In the genomic region with DNA sequence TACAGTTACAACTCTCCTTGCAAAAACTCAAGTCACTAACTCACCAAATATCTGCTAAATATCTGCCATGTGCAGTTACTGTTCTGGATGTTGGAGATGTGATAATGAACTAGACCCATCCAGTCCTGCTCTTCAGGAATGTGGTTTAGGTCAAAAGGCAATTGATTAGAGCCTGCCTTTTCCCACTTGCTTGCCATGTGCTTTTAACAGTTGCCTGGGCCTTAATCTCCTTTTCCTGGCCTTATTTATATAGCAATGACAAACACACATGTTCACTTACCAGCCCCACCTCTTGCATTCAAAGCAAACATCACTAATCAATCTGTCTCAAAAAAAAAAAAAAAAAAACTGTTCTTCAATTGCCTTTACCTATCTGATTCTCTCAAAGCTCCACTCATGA, we compare ENCODE assay signal across 13 cellular contexts.
DNase-seq lines count a peak whose midpoint lies in the region; ATAC-seq and TF ChIP-seq lines count a peak whose summit lies in the region.
"Had no signal": no experiment of that assay in that cellular context is flagged by ENCODE, and none has a peak within 500 bp of the region (broad histone marks: within the 10 kb centered on the region; RNA-seq: fewer than 3 reads in every experiment).

No MANE protein-coding gene starts in this region.

- H3K4me3 ChIP-seq in heart right ventricle, result no peak overlapping the region
- H3K4me3 ChIP-seq: BLaER1 treated with 17β-estradiol and CSF1 and Interleukin-3, amounts not matched to agents 10 nM and 100 nM; GM12878; GM23338 had no signal

- H3K9me3 ChIP-seq in heart right ventricle, result no peaks in the 10 kb centered on the region
- H3K9me3 ChIP-seq: BLaER1 treated with 17β-estradiol and CSF1 and Interleukin-3, amounts not matched to agents 10 nM and 100 nM had no signal

- no peaks in the 10 kb centered on the region for H3K36me3 ChIP-seq in heart right ventricle
- H3K36me3 ChIP-seq: BLaER1 treated with 17β-estradiol and CSF1 and Interleukin-3, amounts not matched to agents 10 nM and 100 nM had no signal

- intact Hi-C loops in heart right ventricle (cut with DNase I), result loop anchor here in 1 of 10 donors (2.0 kb wide), 1 partner anchor 14 kb away; no protein-coding TSS in a partner anchor
- intact Hi-C loops in left ventricle myocardium superior (cut with micrococcal nuclease), result no loop called here

- no peak for TF ChIP-seq CTCF in heart right ventricle (IDR thresholded peaks at IDR 0.05)
- TF ChIP-seq CTCF in nephron progenitor cell (IDR thresholded peaks at IDR 0.05), result no peak
- no peak for TF ChIP-seq CTCF in HFFc6 (IDR thresholded peaks at IDR 0.05)

- ATAC-seq in heart right ventricle (no peak), left ventricle myocardium superior (no peak), left lobe of liver (peak; percentile 74), GM18517 (IDR thresholded peaks at IDR 0.05; ENCODE audit: unreplicated experiment) (no peak), GM21825 (IDR thresholded peaks at IDR 0.05; ENCODE audit: unreplicated experiment) (no peak)
- ATAC-seq: GM12878, GM23338 had no signal

- H3K9me3 Mint-ChIP-seq in nephron progenitor cell (peaks cover 8% of the 10 kb centered on the region), HFFc6 (peaks cover 22% of the 10 kb centered on the region; the same call in 1 of the 2 replicates)
- H3K9me3 Mint-ChIP-seq: GM23338 had no signal

- H3K4me3 Mint-ChIP-seq in nephron progenitor cell, result no peak overlapping the region
- no peak overlapping the region for H3K4me3 Mint-ChIP-seq in HFFc6
- H3K4me3 Mint-ChIP-seq: CD4-positive, CD25-positive, alpha-beta regulatory T cell; GM23338 had no signal

- H3K36me3 Mint-ChIP-seq in nephron progenitor cell (ENCODE audit: low read depth) (peaks cover 16% of the 10 kb centered on the region), HFFc6 (ENCODE audit: low read depth) (no peaks in the 10 kb centered on the region)
- H3K36me3 Mint-ChIP-seq: CD4-positive, CD25-positive, alpha-beta regulatory T cell had no signal

- no peaks in the 10 kb centered on the region for H3K27me3 ChIP-seq in heart right ventricle
- H3K27me3 ChIP-seq: BLaER1 treated with 17β-estradiol and CSF1 and Interleukin-3, amounts not matched to agents 10 nM and 100 nM had no signal

- H3K4me1 Mint-ChIP-seq in nephron progenitor cell (peaks cover 8% of the 10 kb centered on the region), HFFc6 (ENCODE audit: low read depth) (no peaks in the 10 kb centered on the region)
- H3K4me1 Mint-ChIP-seq: GM23338 had no signal

- H3K27ac Mint-ChIP-seq in nephron progenitor cell (peak overlapping the region; percentile 40), HFFc6 (no peak overlapping the region)
- H3K27ac Mint-ChIP-seq: GM23338 had no signal

- DNase-seq in heart right ventricle (no peak), left ventricle myocardium superior (no peak), left lobe of liver (ENCODE audit: low spot score) (no peak), nephron progenitor cell (no peak), HFFc6 (no peak)
- DNase-seq: ACHN; CD4-positive, CD25-positive, alpha-beta regulatory T cell; H7 had no signal

- H3K4me1 ChIP-seq in heart right ventricle, result peaks cover 0 to 18% (median 6%) of the 10 kb centered on the region in 9 donors

- peaks cover 4% of the 10 kb centered on the region for H3K27me3 Mint-ChIP-seq in nephron progenitor cell (ENCODE audit: low read depth, poor library complexity)
- H3K27me3 Mint-ChIP-seq in HFFc6 (ENCODE audit: insufficient read depth), result no peaks in the 10 kb centered on the region; the same call in 1 of the 2 replicates
- H3K27me3 Mint-ChIP-seq: CD4-positive, CD25-positive, alpha-beta regulatory T cell had no signal

- H3K27ac ChIP-seq in heart right ventricle, result peak overlapping the region in 8 of 10 donors; percentile 18 to 75 (median 62)
- H3K27ac ChIP-seq: BLaER1 treated with 17β-estradiol and CSF1 and Interleukin-3, amounts not matched to agents 10 nM and 100 nM had no signal
